ENCODE assay signal across 2 cellular contexts in the genomic region with DNA sequence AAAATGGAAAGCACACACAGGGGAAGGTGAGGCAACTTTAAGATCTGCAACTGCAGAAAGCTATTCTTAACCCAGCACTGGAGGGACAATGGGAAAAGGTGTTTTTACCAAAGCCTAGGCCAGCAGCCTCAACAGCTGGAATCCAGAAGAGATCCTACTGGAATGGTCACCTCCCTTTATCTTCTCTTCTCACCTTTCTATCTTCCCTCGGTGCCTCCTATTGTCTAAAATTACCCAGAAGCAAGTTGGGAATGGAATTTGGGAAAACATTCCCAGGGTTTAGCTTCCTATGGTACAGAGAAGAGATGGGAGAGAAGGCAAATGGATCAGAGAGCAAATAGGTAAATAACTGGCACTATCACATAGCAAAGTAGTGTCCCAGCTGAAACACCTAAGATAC.
TF ChIP-seq lines count a peak whose summit lies in the region.

No MANE protein-coding gene starts in this region.

TF ChIP-seq in GM23338, 12 proteins besides CTCF, POLR2A, EP300 and RAD21:
- TF ChIP-seq, protein P1, sequence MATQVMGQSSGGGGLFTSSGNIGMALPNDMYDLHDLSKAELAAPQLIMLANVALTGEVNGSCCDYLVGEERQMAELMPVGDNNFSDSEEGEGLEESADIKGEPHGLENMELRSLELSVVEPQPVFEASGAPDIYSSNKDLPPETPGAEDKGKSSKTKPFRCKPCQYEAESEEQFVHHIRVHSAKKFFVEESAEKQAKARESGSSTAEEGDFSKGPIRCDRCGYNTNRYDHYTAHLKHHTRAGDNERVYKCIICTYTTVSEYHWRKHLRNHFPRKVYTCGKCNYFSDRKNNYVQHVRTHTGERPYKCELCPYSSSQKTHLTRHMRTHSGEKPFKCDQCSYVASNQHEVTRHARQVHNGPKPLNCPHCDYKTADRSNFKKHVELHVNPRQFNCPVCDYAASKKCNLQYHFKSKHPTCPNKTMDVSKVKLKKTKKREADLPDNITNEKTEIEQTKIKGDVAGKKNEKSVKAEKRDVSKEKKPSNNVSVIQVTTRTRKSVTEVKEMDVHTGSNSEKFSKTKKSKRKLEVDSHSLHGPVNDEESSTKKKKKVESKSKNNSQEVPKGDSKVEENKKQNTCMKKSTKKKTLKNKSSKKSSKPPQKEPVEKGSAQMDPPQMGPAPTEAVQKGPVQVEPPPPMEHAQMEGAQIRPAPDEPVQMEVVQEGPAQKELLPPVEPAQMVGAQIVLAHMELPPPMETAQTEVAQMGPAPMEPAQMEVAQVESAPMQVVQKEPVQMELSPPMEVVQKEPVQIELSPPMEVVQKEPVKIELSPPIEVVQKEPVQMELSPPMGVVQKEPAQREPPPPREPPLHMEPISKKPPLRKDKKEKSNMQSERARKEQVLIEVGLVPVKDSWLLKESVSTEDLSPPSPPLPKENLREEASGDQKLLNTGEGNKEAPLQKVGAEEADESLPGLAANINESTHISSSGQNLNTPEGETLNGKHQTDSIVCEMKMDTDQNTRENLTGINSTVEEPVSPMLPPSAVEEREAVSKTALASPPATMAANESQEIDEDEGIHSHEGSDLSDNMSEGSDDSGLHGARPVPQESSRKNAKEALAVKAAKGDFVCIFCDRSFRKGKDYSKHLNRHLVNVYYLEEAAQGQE (IDR thresholded peaks at IDR 0.05; ENCODE audit: unreplicated experiment) = no peak
- TF ChIP-seq NANOG (IDR thresholded peaks at IDR 0.05; ENCODE audit: borderline replicate concordance) = no peak
- TF ChIP-seq CREB1 (CRISPR knock-in tag; IDR thresholded peaks at IDR 0.05; ENCODE audit: low read depth) = no peak
- no peak for TF ChIP-seq EZH2phosphoT487 (IDR thresholded peaks at IDR 0.05; ENCODE audit: unreplicated experiment)
- TF ChIP-seq, protein P2, sequence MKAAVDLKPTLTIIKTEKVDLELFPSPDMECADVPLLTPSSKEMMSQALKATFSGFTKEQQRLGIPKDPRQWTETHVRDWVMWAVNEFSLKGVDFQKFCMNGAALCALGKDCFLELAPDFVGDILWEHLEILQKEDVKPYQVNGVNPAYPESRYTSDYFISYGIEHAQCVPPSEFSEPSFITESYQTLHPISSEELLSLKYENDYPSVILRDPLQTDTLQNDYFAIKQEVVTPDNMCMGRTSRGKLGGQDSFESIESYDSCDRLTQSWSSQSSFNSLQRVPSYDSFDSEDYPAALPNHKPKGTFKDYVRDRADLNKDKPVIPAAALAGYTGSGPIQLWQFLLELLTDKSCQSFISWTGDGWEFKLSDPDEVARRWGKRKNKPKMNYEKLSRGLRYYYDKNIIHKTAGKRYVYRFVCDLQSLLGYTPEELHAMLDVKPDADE (IDR thresholded peaks at IDR 0.05) = no peak
- TF ChIP-seq ZNF331 (CRISPR knock-in tag; IDR thresholded peaks at IDR 0.05; ENCODE audit: low read depth) = no peak
- TF ChIP-seq, protein P3, sequence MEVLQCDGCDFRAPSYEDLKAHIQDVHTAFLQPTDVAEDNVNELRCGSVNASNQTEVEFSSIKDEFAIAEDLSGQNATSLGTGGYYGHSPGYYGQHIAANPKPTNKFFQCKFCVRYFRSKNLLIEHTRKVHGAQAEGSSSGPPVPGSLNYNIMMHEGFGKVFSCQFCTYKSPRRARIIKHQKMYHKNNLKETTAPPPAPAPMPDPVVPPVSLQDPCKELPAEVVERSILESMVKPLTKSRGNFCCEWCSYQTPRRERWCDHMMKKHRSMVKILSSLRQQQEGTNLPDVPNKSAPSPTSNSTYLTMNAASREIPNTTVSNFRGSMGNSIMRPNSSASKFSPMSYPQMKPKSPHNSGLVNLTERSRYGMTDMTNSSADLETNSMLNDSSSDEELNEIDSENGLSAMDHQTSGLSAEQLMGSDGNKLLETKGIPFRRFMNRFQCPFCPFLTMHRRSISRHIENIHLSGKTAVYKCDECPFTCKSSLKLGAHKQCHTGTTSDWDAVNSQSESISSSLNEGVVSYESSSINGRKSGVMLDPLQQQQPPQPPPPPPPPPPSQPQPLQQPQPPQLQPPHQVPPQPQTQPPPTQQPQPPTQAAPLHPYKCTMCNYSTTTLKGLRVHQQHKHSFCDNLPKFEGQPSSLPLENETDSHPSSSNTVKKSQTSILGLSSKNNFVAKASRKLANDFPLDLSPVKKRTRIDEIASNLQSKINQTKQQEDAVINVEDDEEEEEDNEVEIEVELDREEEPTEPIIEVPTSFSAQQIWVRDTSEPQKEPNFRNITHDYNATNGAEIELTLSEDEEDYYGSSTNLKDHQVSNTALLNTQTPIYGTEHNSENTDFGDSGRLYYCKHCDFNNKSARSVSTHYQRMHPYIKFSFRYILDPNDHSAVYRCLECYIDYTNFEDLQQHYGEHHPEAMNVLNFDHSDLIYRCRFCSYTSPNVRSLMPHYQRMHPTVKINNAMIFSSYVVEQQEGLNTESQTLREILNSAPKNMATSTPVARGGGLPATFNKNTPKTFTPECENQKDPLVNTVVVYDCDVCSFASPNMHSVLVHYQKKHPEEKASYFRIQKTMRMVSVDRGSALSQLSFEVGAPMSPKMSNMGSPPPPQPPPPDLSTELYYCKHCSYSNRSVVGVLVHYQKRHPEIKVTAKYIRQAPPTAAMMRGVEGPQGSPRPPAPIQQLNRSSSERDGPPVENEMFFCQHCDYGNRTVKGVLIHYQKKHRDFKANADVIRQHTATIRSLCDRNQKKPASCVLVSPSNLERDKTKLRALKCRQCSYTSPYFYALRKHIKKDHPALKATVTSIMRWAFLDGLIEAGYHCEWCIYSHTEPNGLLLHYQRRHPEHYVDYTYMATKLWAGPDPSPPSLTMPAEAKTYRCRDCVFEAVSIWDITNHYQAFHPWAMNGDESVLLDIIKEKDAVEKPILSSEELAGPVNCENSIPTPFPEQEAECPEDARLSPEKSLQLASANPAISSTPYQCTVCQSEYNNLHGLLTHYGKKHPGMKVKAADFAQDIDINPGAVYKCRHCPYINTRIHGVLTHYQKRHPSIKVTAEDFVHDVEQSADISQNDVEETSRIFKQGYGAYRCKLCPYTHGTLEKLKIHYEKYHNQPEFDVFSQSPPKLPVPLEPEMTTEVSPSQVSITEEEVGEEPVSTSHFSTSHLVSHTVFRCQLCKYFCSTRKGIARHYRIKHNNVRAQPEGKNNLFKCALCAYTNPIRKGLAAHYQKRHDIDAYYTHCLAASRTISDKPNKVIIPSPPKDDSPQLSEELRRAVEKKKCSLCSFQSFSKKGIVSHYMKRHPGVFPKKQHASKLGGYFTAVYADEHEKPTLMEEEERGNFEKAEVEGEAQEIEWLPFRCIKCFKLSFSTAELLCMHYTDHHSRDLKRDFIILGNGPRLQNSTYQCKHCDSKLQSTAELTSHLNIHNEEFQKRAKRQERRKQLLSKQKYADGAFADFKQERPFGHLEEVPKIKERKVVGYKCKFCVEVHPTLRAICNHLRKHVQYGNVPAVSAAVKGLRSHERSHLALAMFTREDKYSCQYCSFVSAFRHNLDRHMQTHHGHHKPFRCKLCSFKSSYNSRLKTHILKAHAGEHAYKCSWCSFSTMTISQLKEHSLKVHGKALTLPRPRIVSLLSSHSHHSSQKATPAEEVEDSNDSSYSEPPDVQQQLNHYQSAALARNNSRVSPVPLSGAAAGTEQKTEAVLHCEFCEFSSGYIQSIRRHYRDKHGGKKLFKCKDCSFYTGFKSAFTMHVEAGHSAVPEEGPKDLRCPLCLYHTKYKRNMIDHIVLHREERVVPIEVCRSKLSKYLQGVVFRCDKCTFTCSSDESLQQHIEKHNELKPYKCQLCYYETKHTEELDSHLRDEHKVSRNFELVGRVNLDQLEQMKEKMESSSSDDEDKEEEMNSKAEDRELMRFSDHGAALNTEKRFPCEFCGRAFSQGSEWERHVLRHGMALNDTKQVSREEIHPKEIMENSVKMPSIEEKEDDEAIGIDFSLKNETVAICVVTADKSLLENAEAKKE (CRISPR knock-in tag; IDR thresholded peaks at IDR 0.05) = 0 out of 2 replicates have a peak, but pooled peaks have one; percentile 62
TF ChIP-seq in GM23338: peak in this region for 1.

TF ChIP-seq in H1, 55 proteins besides CTCF, POLR2A, EP300 and RAD21:
- TF ChIP-seq HDAC6 (IDR thresholded peaks at IDR 0.05; ENCODE audit: low read depth, low read length) (no peak), RFX5 (IDR thresholded peaks at IDR 0.05; ENCODE audit: borderline replicate concordance, low read depth, low read length) (no peak), SIN3A (conservative IDR thresholded peaks at IDR 0.05 in 1 of 2, IDR thresholded peaks at IDR 0.05 in 1 of 2; ENCODE audit: low read depth in 1 of 2, low read length in 2 of 2) (no peak), CBX8 (IDR thresholded peaks at IDR 0.05; ENCODE audit: borderline replicate concordance, low read depth, low read length) (no peak), PHF8 (conservative IDR thresholded peaks at IDR 0.05; ENCODE audit: low read depth, low read length) (no peak), BACH1 (IDR thresholded peaks at IDR 0.05; ENCODE audit: low read length) (no peak), EGR1 (IDR thresholded peaks at IDR 0.05; ENCODE audit: borderline replicate concordance, low read depth, low read length) (no peak), SUZ12 (IDR thresholded peaks at IDR 0.05; ENCODE audit: low read length) (no peak), CTBP2 (IDR thresholded peaks at IDR 0.05; ENCODE audit: borderline replicate concordance, insufficient read depth, insufficient read length, low read length) (no peak), YY1 (IDR thresholded peaks at IDR 0.05; ENCODE audit: low read depth, low read length) (no peak), POU5F1 (IDR thresholded peaks at IDR 0.05; ENCODE audit: low read depth, low read length) (no peak)
